ENCODE assay signal across 3 cellular contexts in genomic region chr6:1997702-1998101, GRCh38.
"Had no signal": no experiment of that assay in that cellular context is flagged by ENCODE, and none has a peak within 500 bp of the region (broad histone marks: within the 10 kb centered on the region; RNA-seq: fewer than 3 reads in every experiment).

No MANE protein-coding gene starts in this region.

- DNase-seq: H9, HCEC 1CT had no signal

- H3K4me3 ChIP-seq: GM23338 had no signal

- ATAC-seq: GM23338 had no signal
